Comparison of ENCODE assay signal across 8 cellular contexts in genomic region chr20:58852559-58853271, GRCh38. TPM values are rescaled to one million over a fixed set of nuclear protein-coding genes. Genes with fewer than 3 reads are reported as not detected.
DNase-seq lines count a peak whose midpoint lies in the region; ATAC-seq and TF ChIP-seq lines count a peak whose summit lies in the region.

GNAS (plus strand) TSS chr20:58852716.

- H3K36me3 ChIP-seq in A673 (ENCODE audit: insufficient read depth, low read length, poor library complexity, severe bottlenecking): no peaks in the 10 kb centered on the region

- H3K27ac ChIP-seq in A673 (ENCODE audit: low read depth, low read length, poor library complexity, severe bottlenecking): no peak within 1 kb of the TSS

- H3K27me3 ChIP-seq in A673 (replicated peaks; ENCODE audit: insufficient read depth, low read depth, low read length, poor library complexity): peaks cover 49% of the 10 kb centered on the region

- peaks cover 18% of the 10 kb centered on the region for H3K9me3 Mint-ChIP-seq in dendritic cell treated with granulocyte-macrophage colony-stimulating factor and Interleukin-4, amounts not matched to agents 40 ng/mL and 50 ng/mL, for 4 days

- peak; percentile 83 for TF ChIP-seq CTCF in A673 (conservative IDR thresholded peaks at IDR 0.05; ENCODE audit: low read depth, low read length)
- TF ChIP-seq CTCF in WI38 (IDR thresholded peaks at IDR 0.05; ENCODE audit: low read depth, low read length): peak; percentile 53

- intact Hi-C loops in A673 (cut with micrococcal nuclease; ENCODE audit: unreplicated experiment): loop anchor here (5.0 to 10.0 kb wide), 3 partner anchors 200 to 618 kb away; partner anchors contain the start of gene STX16
- intact Hi-C loops in dendritic cell treated with granulocyte-macrophage colony-stimulating factor and Interleukin-4, amounts not matched to agents 40 ng/mL and 50 ng/mL, for 4 days (cut with micrococcal nuclease): loop anchor here (5.0 kb wide), 1 partner anchor 205 kb away; no protein-coding TSS in a partner anchor
- intact Hi-C loops in left colon (cut with DNase I, micrococcal nuclease): no loop called here

- peak; percentile 75 for ATAC-seq in left colon
- no peak for ATAC-seq in HG02852 (IDR thresholded peaks at IDR 0.05; ENCODE audit: unreplicated experiment)

- no peak within 1 kb of the TSS for H3K27ac Mint-ChIP-seq in dendritic cell treated with granulocyte-macrophage colony-stimulating factor and Interleukin-4, amounts not matched to agents 40 ng/mL and 50 ng/mL, for 4 days

- peaks cover 8% of the 10 kb centered on the region for H3K4me1 ChIP-seq in A673 (ENCODE audit: insufficient read depth, low read length, poor library complexity, severe bottlenecking)

- peaks cover 49% of the 10 kb centered on the region for H3K4me1 Mint-ChIP-seq in dendritic cell treated with granulocyte-macrophage colony-stimulating factor and Interleukin-4, amounts not matched to agents 40 ng/mL and 50 ng/mL, for 4 days (ENCODE audit: low read depth)

- H3K9me3 ChIP-seq in A673 (ENCODE audit: low read depth, low read length, poor library complexity, severe bottlenecking): no peaks in the 10 kb centered on the region

- POLR2A ChIA-PET in A673 (lab: Charles Lee; ENCODE audit: low non-redundant PET): no interaction called here

- H3K36me3 Mint-ChIP-seq in dendritic cell treated with granulocyte-macrophage colony-stimulating factor and Interleukin-4, amounts not matched to agents 40 ng/mL and 50 ng/mL, for 4 days (ENCODE audit: low read depth): no peaks in the 10 kb centered on the region

- peak within 1 kb of the TSS; percentile 55 for H3K4me3 Mint-ChIP-seq in dendritic cell treated with granulocyte-macrophage colony-stimulating factor and Interleukin-4, amounts not matched to agents 40 ng/mL and 50 ng/mL, for 4 days

- DNase-seq in A673 (ENCODE audit: low spot score) (peak; percentile 73), H4 (ENCODE audit: low spot score) (no peak), left colon (peak in 1 of 2 donors; percentile 70), DMS153 (lab: John Stamatoyannopoulos, UW) (no peak)
- DNase-seq in stimulated activated CD4-positive, alpha-beta T cell treated with anti-CD3 and anti-CD28 coated beads, Interleukin-1b, Interleukin-23, amount 100 ng/mL, for 48 hours: peak; percentile 58

- CTCF ChIA-PET in A673 (lab: Charles Lee): interaction anchor here (0.5 to 0.8 kb wide), 3 partner anchors 18 to 215 kb away, joined by 3 to 6 read pairs (median 3); partner anchors contain the start of gene STX16

- H3K4me3 ChIP-seq in A673 (ENCODE audit: low read depth, low read length, poor library complexity, severe bottlenecking): peak within 1 kb of the TSS; percentile 67
- peak within 1 kb of the TSS; percentile 30; the same call in 1 of the 2 replicates for H3K4me3 ChIP-seq in WI38 (ENCODE audit: low read depth, low read length)

- peaks cover 95% of the 10 kb centered on the region for H3K27me3 Mint-ChIP-seq in dendritic cell treated with granulocyte-macrophage colony-stimulating factor and Interleukin-4, amounts not matched to agents 40 ng/mL and 50 ng/mL, for 4 days

- BruUV-seq in A673 (replicated peaks; lab: Mats Ljungman, UMichigan): no TSS peak

RNA-seq across cellular contexts. Expression of gene GNAS, which starts in this region (rescaled TPM):
- 1,108 and 1,144 TPM in 2 replicates for total RNA-seq in A673 (2021)
- total RNA-seq in H4 (2014; rRNA removed; shearing (Covaris generic)): 886 and 1,032 TPM in 2 replicates
- total RNA-seq in left colon: 100 to 1,000 TPM; 651 to 725 TPM

Comparison
In these comparisons a context has a peak if more than half of its experiments do, and no peak if none do; other contexts are left out.
1. DNase-seq: peak in A673 (single experiment) and stimulated activated CD4-positive, alpha-beta T cell treated with anti-CD3 and anti-CD28 coated beads, Interleukin-1b, Interleukin-23, amount 100 ng/mL, for 48 hours (single experiment); none in H4 (single experiment) and DMS153 (single experiment).
2. intact Hi-C loops: an anchor here in A673 (5.0 to 10.0 kb wide) and dendritic cell treated with granulocyte-macrophage colony-stimulating factor and Interleukin-4, amounts not matched to agents 40 ng/mL and 50 ng/mL, for 4 days (5.0 kb wide); none called in left colon.